ENCODE assay signal across 7 cellular contexts in the genomic region with DNA sequence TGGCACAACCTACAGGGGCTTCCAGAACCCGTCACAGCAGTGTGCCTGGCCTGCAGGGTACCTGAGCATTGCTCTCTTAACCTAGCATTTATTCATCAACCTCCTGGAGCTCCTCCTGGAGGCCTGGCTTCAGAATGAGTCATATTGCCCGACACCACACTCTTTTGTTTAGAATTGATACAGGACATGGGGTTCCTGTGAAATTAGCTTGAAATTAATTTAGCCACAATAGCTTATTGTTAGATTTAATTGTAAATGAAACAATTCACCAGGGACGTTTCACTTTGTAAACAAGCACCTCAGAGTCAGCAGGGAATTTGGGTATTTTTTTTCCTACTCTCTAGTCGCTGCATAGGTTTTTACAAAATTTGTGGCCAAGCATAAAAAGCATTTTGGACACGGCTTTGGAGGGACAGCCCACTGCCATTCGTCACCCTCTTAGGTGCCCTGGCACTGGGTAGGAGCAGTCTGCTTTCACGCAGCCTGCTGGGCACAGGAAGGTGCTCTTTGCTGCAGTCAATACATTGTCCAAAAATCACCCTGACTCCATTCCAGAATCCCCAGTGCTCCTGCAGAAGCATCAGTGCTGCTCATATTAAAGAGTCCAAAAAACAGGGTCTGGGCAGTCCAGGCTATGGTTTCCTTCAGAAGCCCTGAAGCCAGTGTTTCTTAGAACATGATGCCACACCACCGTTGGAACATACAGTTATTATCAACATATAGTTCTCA.
DNase-seq lines count a peak whose midpoint lies in the region; ATAC-seq and TF ChIP-seq lines count a peak whose summit lies in the region.

No MANE protein-coding gene starts in this region.

- DNase-seq in NAMALWA (ENCODE audit: low spot score) (peak; percentile 77), fibroblast of villous mesenchyme (ENCODE audit: low read depth) (no peak), left colon (no peak), osteocyte (ENCODE audit: extremely low spot score, unreplicated experiment) (no peak)
- DNase-seq in stimulated activated CD4-positive, alpha-beta T cell treated with anti-CD3 and anti-CD28 coated beads, Interleukin-12 subunit alpha, Interleukin-12 subunit beta, amount 100 ng/mL, for 4 hours = no peak

- intact Hi-C loops in left colon (cut with DNase I, micrococcal nuclease) = no loop called here

- no peak overlapping the region for H3K27ac Mint-ChIP-seq in osteocyte (ENCODE audit: unreplicated experiment)

- H3K4me3 Mint-ChIP-seq in osteocyte (ENCODE audit: unreplicated experiment) = no peak overlapping the region

- H3K9me3 Mint-ChIP-seq in osteocyte (ENCODE audit: unreplicated experiment) = no peaks in the 10 kb centered on the region

- H3K4me1 Mint-ChIP-seq in osteocyte (ENCODE audit: unreplicated experiment) = peaks cover 23% of the 10 kb centered on the region

- peak; percentile 54 for ATAC-seq in GM18511 (IDR thresholded peaks at IDR 0.05; ENCODE audit: unreplicated experiment)
- ATAC-seq in GM21723 (IDR thresholded peaks at IDR 0.05; ENCODE audit: unreplicated experiment) = peak; percentile 44
- no peak for ATAC-seq in left colon

- H3K36me3 Mint-ChIP-seq in osteocyte (ENCODE audit: unreplicated experiment) = no peaks in the 10 kb centered on the region

- H3K27me3 Mint-ChIP-seq in osteocyte (ENCODE audit: unreplicated experiment) = no peaks in the 10 kb centered on the region

- H3K4me3 ChIP-seq in fibroblast of villous mesenchyme (ENCODE audit: low read depth, low read length) = no peak overlapping the region

- TF ChIP-seq CTCF in fibroblast of villous mesenchyme (IDR thresholded peaks at IDR 0.05; ENCODE audit: insufficient read depth, low read depth, low read length) = peak; percentile 11
- TF ChIP-seq CTCF in osteocyte (IDR thresholded peaks at IDR 0.05) = no peak
